12 cellular contexts compared by ENCODE assay signal in the genomic region with DNA sequence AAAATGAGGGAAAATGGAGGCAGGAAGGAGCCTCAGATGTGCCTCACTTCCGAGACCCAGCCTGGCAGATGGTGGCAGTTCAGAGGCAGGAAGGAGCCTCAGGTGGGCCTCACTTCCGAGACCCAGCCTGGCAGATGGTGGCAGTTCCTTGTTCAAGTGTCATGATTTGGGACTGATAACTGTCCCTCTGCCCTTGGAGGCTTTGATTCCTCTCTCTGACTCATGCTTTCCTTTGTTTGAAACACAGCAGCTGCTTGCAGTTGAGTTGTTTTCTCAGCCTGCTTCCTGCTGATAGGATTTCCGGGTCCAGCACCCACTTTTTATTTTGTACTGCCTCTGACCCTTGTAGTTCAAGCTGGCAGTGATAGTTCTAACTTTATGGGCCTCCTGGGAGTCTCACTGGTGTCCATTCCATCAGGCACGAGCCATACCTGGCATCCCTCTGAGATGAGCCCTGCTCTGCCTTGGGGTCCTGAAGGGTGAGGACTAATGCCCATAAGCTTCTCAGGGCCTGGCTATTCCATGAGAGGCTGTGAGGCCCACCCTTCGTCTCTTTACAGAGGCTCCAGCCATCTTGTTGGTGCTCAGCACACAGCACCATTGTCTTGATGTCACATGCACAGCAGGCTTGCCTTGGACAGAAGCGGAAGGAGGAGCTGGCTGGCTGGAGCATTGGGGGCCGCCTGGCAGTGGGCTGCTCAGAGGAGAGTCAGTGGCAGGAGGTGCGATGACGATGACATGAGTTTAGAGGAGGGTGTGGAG. TPM values are rescaled to one million over a fixed set of nuclear protein-coding genes. Genes with fewer than 3 reads are reported as not detected.
DNase-seq lines count a peak whose midpoint lies in the region; ATAC-seq, FAIRE-seq and TF ChIP-seq lines count a peak whose summit lies in the region.
"Had no signal": no experiment of that assay in that cellular context is flagged by ENCODE, and none has a peak within 500 bp of the region (broad histone marks: within the 10 kb centered on the region; RNA-seq: fewer than 3 reads in every experiment).

No MANE protein-coding gene starts in this region.

- intact Hi-C loops in activated CD4-positive, alpha-beta memory T cell treated with anti-CD3 and anti-CD28 coated beads for 36 hours (cut with micrococcal nuclease): no loop called here
- intact Hi-C loops in kidney (cut with DNase I): no loop called here

- H3K36me3 ChIP-seq in kidney (ENCODE audit: control insufficient read depth in 1 of 2, insufficient read depth in 2 of 2, low read length in 2 of 2): no peaks in the 10 kb centered on the region
- H3K36me3 ChIP-seq: ascending aorta had no signal

- H3K4me3 Mint-ChIP-seq in activated naive CD4-positive, alpha-beta T cell treated with anti-CD3 and anti-CD28 coated beads, Interleukin-2, amount 50 U/mL, for 24 hours: peak overlapping the region; percentile 15
- H3K4me3 Mint-ChIP-seq in activated CD4-positive, alpha-beta memory T cell treated with anti-CD3 and anti-CD28 coated beads for 36 hours: no peak overlapping the region
- no peak overlapping the region for H3K4me3 Mint-ChIP-seq in type B pancreatic cell
- H3K4me3 Mint-ChIP-seq in activated T-helper 17 cell treated with anti-CD3 and anti-CD28 coated beads, Interleukin-2, amount 50 U/mL, for 72 hours: no peak overlapping the region
- H3K4me3 Mint-ChIP-seq: memory B cell had no signal

- no peak for FAIRE-seq in kidney (lab: Jason Lieb, UNC)

- H3K9me3 Mint-ChIP-seq in activated naive CD4-positive, alpha-beta T cell treated with anti-CD3 and anti-CD28 coated beads, Interleukin-2, amount 50 U/mL, for 24 hours: no peaks in the 10 kb centered on the region
- H3K9me3 Mint-ChIP-seq in activated CD4-positive, alpha-beta memory T cell treated with anti-CD3 and anti-CD28 coated beads for 36 hours: no peaks in the 10 kb centered on the region
- no peaks in the 10 kb centered on the region for H3K9me3 Mint-ChIP-seq in type B pancreatic cell
- no peaks in the 10 kb centered on the region for H3K9me3 Mint-ChIP-seq in activated T-helper 17 cell treated with anti-CD3 and anti-CD28 coated beads, Interleukin-2, amount 50 U/mL, for 72 hours
- H3K9me3 Mint-ChIP-seq: memory B cell had no signal

- peak overlapping the region; percentile 62 for H3K27ac Mint-ChIP-seq in activated naive CD4-positive, alpha-beta T cell treated with anti-CD3 and anti-CD28 coated beads, Interleukin-2, amount 50 U/mL, for 24 hours
- H3K27ac Mint-ChIP-seq in activated CD4-positive, alpha-beta memory T cell treated with anti-CD3 and anti-CD28 coated beads for 36 hours: peak overlapping the region; percentile 70
- peak overlapping the region; percentile 16 for H3K27ac Mint-ChIP-seq in type B pancreatic cell
- H3K27ac Mint-ChIP-seq in activated T-helper 17 cell treated with anti-CD3 and anti-CD28 coated beads, Interleukin-2, amount 50 U/mL, for 72 hours: no peak overlapping the region
- H3K27ac Mint-ChIP-seq: memory B cell had no signal

- POLR2A ChIA-PET in activated CD4-positive, alpha-beta memory T cell treated with anti-CD3 and anti-CD28 coated beads for 36 hours (lab: Charles Lee): no interaction called here

- no peak overlapping the region for H3K9ac ChIP-seq in kidney (ENCODE audit: low read length in 2 of 2)

- H3K27me3 Mint-ChIP-seq in activated naive CD4-positive, alpha-beta T cell treated with anti-CD3 and anti-CD28 coated beads, Interleukin-2, amount 50 U/mL, for 24 hours: no peaks in the 10 kb centered on the region
- no peaks in the 10 kb centered on the region for H3K27me3 Mint-ChIP-seq in activated CD4-positive, alpha-beta memory T cell treated with anti-CD3 and anti-CD28 coated beads for 36 hours
- H3K27me3 Mint-ChIP-seq in type B pancreatic cell: no peaks in the 10 kb centered on the region
- H3K27me3 Mint-ChIP-seq in activated T-helper 17 cell treated with anti-CD3 and anti-CD28 coated beads, Interleukin-2, amount 50 U/mL, for 72 hours: peaks cover 5% of the 10 kb centered on the region

- no peak for DNase-seq in activated naive CD4-positive, alpha-beta T cell (lab: John Stamatoyannopoulos, UW)
- peak; percentile 50 for DNase-seq in activated CD4-positive, alpha-beta memory T cell treated with anti-CD3 and anti-CD28 coated beads for 36 hours
- DNase-seq in kidney (peak; percentile 37), type B pancreatic cell (ENCODE audit: extremely low spot score, unreplicated experiment) (peak; percentile 51)
- DNase-seq in activated CD4-positive, alpha-beta T cell treated with anti-CD3 and anti-CD28 coated beads for 4 hours: no peak

- H3K36me3 Mint-ChIP-seq in activated naive CD4-positive, alpha-beta T cell treated with anti-CD3 and anti-CD28 coated beads, Interleukin-2, amount 50 U/mL, for 24 hours: no peaks in the 10 kb centered on the region
- H3K36me3 Mint-ChIP-seq in activated CD4-positive, alpha-beta memory T cell treated with anti-CD3 and anti-CD28 coated beads for 36 hours: no peaks in the 10 kb centered on the region
- H3K36me3 Mint-ChIP-seq in type B pancreatic cell: no peaks in the 10 kb centered on the region
- no peaks in the 10 kb centered on the region for H3K36me3 Mint-ChIP-seq in activated T-helper 17 cell treated with anti-CD3 and anti-CD28 coated beads, Interleukin-2, amount 50 U/mL, for 72 hours (ENCODE audit: low read depth)

- no peak overlapping the region for H3K4me3 ChIP-seq in kidney (ENCODE audit: low read length in 2 of 2)

- peaks cover 12 to 19% of the 10 kb centered on the region in 2 donors for H3K4me1 ChIP-seq in kidney (ENCODE audit: control insufficient read depth in 1 of 2, insufficient read depth in 1 of 2, low read depth in 1 of 2, low read length in 2 of 2)
- H3K4me1 ChIP-seq: ascending aorta had no signal

- H3K4me1 Mint-ChIP-seq in activated naive CD4-positive, alpha-beta T cell treated with anti-CD3 and anti-CD28 coated beads, Interleukin-2, amount 50 U/mL, for 24 hours: peaks cover 60% of the 10 kb centered on the region
- peaks cover 51% of the 10 kb centered on the region for H3K4me1 Mint-ChIP-seq in activated CD4-positive, alpha-beta memory T cell treated with anti-CD3 and anti-CD28 coated beads for 36 hours (ENCODE audit: low read depth)
- H3K4me1 Mint-ChIP-seq in type B pancreatic cell (ENCODE audit: unreplicated experiment): peaks cover 55% of the 10 kb centered on the region
- H3K4me1 Mint-ChIP-seq in activated T-helper 17 cell treated with anti-CD3 and anti-CD28 coated beads, Interleukin-2, amount 50 U/mL, for 72 hours: peaks cover 21% of the 10 kb centered on the region

- no peak for TF ChIP-seq CTCF in kidney (IDR thresholded peaks at IDR 0.05; ENCODE audit: borderline replicate concordance, extremely low read depth, insufficient read depth)
- no peak for TF ChIP-seq CTCF in type B pancreatic cell (conservative IDR thresholded peaks at IDR 0.05)

- H3K27ac ChIP-seq in kidney (ENCODE audit: low read depth in 2 of 2, low read length in 2 of 2): no peak overlapping the region
- H3K27ac ChIP-seq: ascending aorta had no signal

- no peaks in the 10 kb centered on the region for H3K9me3 ChIP-seq in kidney (ENCODE audit: control insufficient read depth in 1 of 2, low read length in 2 of 2)
- H3K9me3 ChIP-seq: ascending aorta had no signal

- ATAC-seq in activated T-helper 17 cell treated with anti-CD3 and anti-CD28 coated beads, Interleukin-2, amount 50 U/mL, for 72 hours (replicated peaks): no peak
- ATAC-seq in GM19324 (IDR thresholded peaks at IDR 0.05; ENCODE audit: low FRiP score, unreplicated experiment): no peak
- ATAC-seq: HCT116, Panc1 had no signal

- CTCF ChIA-PET in activated CD4-positive, alpha-beta memory T cell treated with anti-CD3 and anti-CD28 coated beads for 36 hours (lab: Charles Lee): no interaction called here

RNA-seq across cellular contexts. Expression of a gene that starts 13.0 kb away (rescaled TPM):
- total RNA-seq in activated CD4-positive, alpha-beta memory T cell treated with anti-CD3 and anti-CD28 coated beads for 36 hours: 1 to 10 TPM; 8.6 to 8.8 TPM
- 35.5 TPM for total RNA-seq in kidney
- polyA plus RNA-seq in kidney (ENCODE audit: insufficient read depth, low read depth, low replicate concordance): 18.0 TPM
- 35.7 and 67.5 TPM in 2 replicates for total RNA-seq in type B pancreatic cell (ENCODE audit: low replicate concordance)
- total RNA-seq in activated T-helper 17 cell treated with anti-CD3 and anti-CD28 coated beads, Interleukin-2, amount 50 U/mL, for 72 hours: 10 to 100 TPM in 1 of 2 donors, 1 to 10 TPM in 1; 9.2 to 10.6 TPM

RNA-seq across cellular contexts. Expression of a gene that starts 56.8 kb away (rescaled TPM):
- under 1 TPM; 0.39 to 0.45 TPM for total RNA-seq in activated CD4-positive, alpha-beta memory T cell treated with anti-CD3 and anti-CD28 coated beads for 36 hours
- 0.91 TPM for total RNA-seq in kidney
- not detected for polyA plus RNA-seq in kidney (ENCODE audit: insufficient read depth, low read depth, low replicate concordance)
- total RNA-seq in type B pancreatic cell (ENCODE audit: low replicate concordance): 1.4 TPM in 2 replicates
- total RNA-seq in activated T-helper 17 cell treated with anti-CD3 and anti-CD28 coated beads, Interleukin-2, amount 50 U/mL, for 72 hours: 1 to 10 TPM; 1.1 to 1.2 TPM
- total RNA-seq: ascending aorta had no signal

Comparison
In these comparisons a context has a peak if more than half of its experiments do, and no peak if none do; other contexts are left out.
1. DNase-seq: peak in activated CD4-positive, alpha-beta memory T cell treated with anti-CD3 and anti-CD28 coated beads for 36 hours (single experiment), kidney (single experiment) and type B pancreatic cell (single experiment); none in activated naive CD4-positive, alpha-beta T cell (0 of 4) and activated CD4-positive, alpha-beta T cell treated with anti-CD3 and anti-CD28 coated beads for 4 hours (0 of 2).